ENCODE assay signal across 27 cellular contexts in genomic region chr5:171801-172331, GRCh38. TPM values are rescaled to one million over a fixed set of nuclear protein-coding genes. Genes with fewer than 3 reads are reported as not detected.
DNase-seq lines count a peak whose midpoint lies in the region; ATAC-seq, FAIRE-seq and TF ChIP-seq lines count a peak whose summit lies in the region.
"Had no signal": no experiment of that assay in that cellular context is flagged by ENCODE, and none has a peak within 500 bp of the region (broad histone marks: within the 10 kb centered on the region; RNA-seq: fewer than 3 reads in every experiment).

No MANE protein-coding gene starts in this region.

- no peaks in the 10 kb centered on the region for H3K79me1 ChIP-seq in mesendoderm (ENCODE audit: low read length)

- H3K23ac ChIP-seq in mesendoderm (ENCODE audit: low read length) = no peak overlapping the region

- DNase-seq in right lobe of liver (peak in 2 of 3 donors; percentile 43 to 48), HepG2 (ENCODE audit: low spot score) (no peak), adrenal gland (peak in 4 of 7 donors; percentile 7 to 46 (median 16)), posterior vena cava (ENCODE audit: low spot score) (peak; percentile 81), amniotic stem cell (lab: John Stamatoyannopoulos, UW) (no peak), mesendoderm (no peak), hepatocyte (ENCODE audit: low spot score) (no peak)
- DNase-seq: activated naive CD4-positive, alpha-beta T cell; activated T-cell treated with anti-CD3 and anti-CD28 coated beads, Interleukin-2, amount 50 U/mL, for 24 hours; gastrocnemius medialis; hippocampal formation; NCI-H1417 treated with DMSO at 0.1 percent for 48 hours; NCI-H2081; NCI-H2227 treated with DMSO at 0.1 percent for 48 hours; nephron progenitor cell; NK-92 treated with Interleukin-12 subunit alpha and Interleukin-12 subunit beta, amount 100 ng/mL, for 24 hours; PC-3; stimulated activated CD4-positive, alpha-beta T cell treated with anti-CD3 and anti-CD28 coated beads, Interleukin-2, amount 100 ng/mL, for 48 hours; T-helper 2 cell; thyroid gland had no signal

- no peak for FAIRE-seq in HepG2 (lab: Jason Lieb, UNC)
- FAIRE-seq: pancreas had no signal

- H3K9me2 ChIP-seq in hepatocyte (replicated peaks; ENCODE audit: insufficient read depth) = no peaks in the 10 kb centered on the region

- POLR2A ChIA-PET in HepG2 (lab: Yijun Ruan, JAX) = no interaction called here

- no peak overlapping the region for H2BK5ac ChIP-seq in mesendoderm (ENCODE audit: low read length)

- TF ChIP-seq POLR2A in right lobe of liver (IDR thresholded peaks at IDR 0.05) (no peak), HepG2 (IDR thresholded peaks at IDR 0.05; ENCODE audit: insufficient read depth in 1 of 2, low read depth in 2 of 2, low read length in 2 of 2) (no peak), adrenal gland (IDR thresholded peaks at IDR 0.05) (no peak)

- H3K4me2 ChIP-seq in HepG2 (ENCODE audit: low read depth, low read length) (no peak overlapping the region), mesendoderm (ENCODE audit: low read length) (no peak overlapping the region), hepatocyte (no peak overlapping the region)

- BruUV-seq in HepG2 (replicated peaks; lab: Mats Ljungman, UMichigan) = no TSS peak

- H3K9ac ChIP-seq in HepG2 (ENCODE audit: insufficient read depth, low read depth, low read length) = no peak overlapping the region
- H3K9ac ChIP-seq in mesendoderm (ENCODE audit: low read length) = no peak overlapping the region

- H3K79me2 ChIP-seq in HepG2 (ENCODE audit: insufficient read depth, low read length) (no peaks in the 10 kb centered on the region), mesendoderm (ENCODE audit: control insufficient read depth, insufficient read depth, low read length) (no peaks in the 10 kb centered on the region), hepatocyte (no peaks in the 10 kb centered on the region)

- no peak overlapping the region for H4K8ac ChIP-seq in mesendoderm (ENCODE audit: low read depth, low read length)

- TF ChIP-seq CTCF in right lobe of liver (IDR thresholded peaks at IDR 0.05) (no peak), HepG2 (CRISPR knock-in tag; IDR thresholded peaks at IDR 0.05) (no peak), adrenal gland (IDR thresholded peaks at IDR 0.05) (no peak), hepatocyte (IDR thresholded peaks at IDR 0.05; ENCODE audit: poor library complexity) (no peak)

- WGBS in right lobe of liver (ENCODE audit: insufficient coverage, low coverage, low lambda C conversion rate, missing lambda C conversion rate) = 0% methylated on average over 1 of the region's 23 CpGs
- WGBS in HepG2 (ENCODE audit: low lambda C conversion rate) = 75% methylated on average over 15 of the region's 23 CpGs
- 81 to 91% (median 87%) methylated on average over 14 to 23 of the region's 23 CpGs for WGBS in adrenal gland, 4 donors
- no CpG with 5 or more reads among the region's 23 CpGs for WGBS in mesendoderm (ENCODE audit: extremely low coverage, insufficient coverage, low lambda C conversion rate)
- 96% methylated on average over 17 of the region's 23 CpGs for WGBS in hepatocyte (ENCODE audit: low lambda C conversion rate, missing lambda C conversion rate)

- no peaks in the 10 kb centered on the region for H4K20me1 ChIP-seq in HepG2 (ENCODE audit: insufficient read depth, low read length)
- H4K20me1 ChIP-seq in hepatocyte (ENCODE audit: insufficient read depth, poor library complexity, severe bottlenecking) = no peaks in the 10 kb centered on the region

- in situ Hi-C loops in HepG2 (cut with HindIII; ENCODE audit: extremely low pct_ligation_motif_present, low pct_unique_long_range_greater_than_20kb) = no loop called here

- H2AK5ac ChIP-seq in mesendoderm (ENCODE audit: low read length) = no peak overlapping the region

- H3K9me3 ChIP-seq in right lobe of liver = no peaks in the 10 kb centered on the region
- no peaks in the 10 kb centered on the region for H3K9me3 ChIP-seq in HepG2 (ENCODE audit: low read length)
- no peaks in the 10 kb centered on the region for H3K9me3 ChIP-seq in adrenal gland (replicated peaks in 1 of 3)
- H3K9me3 ChIP-seq in hepatocyte (ENCODE audit: low read depth) = no peaks in the 10 kb centered on the region
- H3K9me3 ChIP-seq: Caco-2, gastrocnemius medialis, pancreas, right atrium auricular region, thyroid gland had no signal

- intact Hi-C loops in right lobe of liver (cut with DNase I) = no loop called here
- intact Hi-C loops in HepG2 (cut with micrococcal nuclease; ENCODE audit: unreplicated experiment) = no loop called here
- intact Hi-C loops in adrenal gland (cut with DNase I) = no loop called here
- intact Hi-C loops in posterior vena cava (cut with DNase I) = no loop called here

- ATAC-seq in right lobe of liver (no peak), HepG2 (no peak)
- ATAC-seq: gastrocnemius medialis, HCT116, pancreas, PC-3 had no signal

- H2AFZ ChIP-seq in HepG2 (ENCODE audit: low read length) (no peak overlapping the region), hepatocyte (no peak overlapping the region)

- no peaks in the 10 kb centered on the region for H3K27me3 ChIP-seq in right lobe of liver
- peaks cover 3 to 53% of the 10 kb centered on the region in 2 experiments for H3K27me3 ChIP-seq in HepG2 (ENCODE audit: control insufficient read depth in 1 of 2, insufficient read depth in 2 of 2, low read length in 2 of 2)
- no peaks in the 10 kb centered on the region for H3K27me3 ChIP-seq in adrenal gland
- no peaks in the 10 kb centered on the region for H3K27me3 ChIP-seq in mesendoderm (ENCODE audit: insufficient read depth, low read length, poor library complexity)
- H3K27me3 ChIP-seq in hepatocyte = no peaks in the 10 kb centered on the region
- H3K27me3 ChIP-seq: gastrocnemius medialis, pancreas, right atrium auricular region, thyroid gland had no signal

- no peak overlapping the region for H2BK15ac ChIP-seq in mesendoderm (replicated peaks; ENCODE audit: low read depth)

- H3K36me3 ChIP-seq in right lobe of liver = no peaks in the 10 kb centered on the region
- H3K36me3 ChIP-seq in HepG2 (replicated peaks in 1 of 2; ENCODE audit: control insufficient read depth in 1 of 2, insufficient read depth in 2 of 2, low read length in 2 of 2) = no peaks in the 10 kb centered on the region
- no peaks in the 10 kb centered on the region for H3K36me3 ChIP-seq in adrenal gland (replicated peaks in 1 of 2)
- peaks cover 8% of the 10 kb centered on the region for H3K36me3 ChIP-seq in mesendoderm (ENCODE audit: control insufficient read depth, insufficient read depth, low read length)
- no peaks in the 10 kb centered on the region for H3K36me3 ChIP-seq in hepatocyte (replicated peaks; ENCODE audit: insufficient read depth, low read depth)
- H3K36me3 ChIP-seq: gastrocnemius medialis, pancreas, right atrium auricular region, thyroid gland had no signal

- TF ChIP-seq EP300 in HepG2 (IDR thresholded peaks at IDR 0.05; ENCODE audit: low read depth in 2 of 2, low read length in 2 of 2) (no peak), HepG2 (CRISPR knock-in tag; IDR thresholded peaks at IDR 0.05; ENCODE audit: borderline replicate concordance) (no peak)

- no peaks in the 10 kb centered on the region for H3K4me1 ChIP-seq in right lobe of liver
- no peaks in the 10 kb centered on the region for H3K4me1 ChIP-seq in HepG2 (ENCODE audit: insufficient read depth, low read length)
- H3K4me1 ChIP-seq in adrenal gland (replicated peaks in 1 of 2) = no peaks in the 10 kb centered on the region
- H3K4me1 ChIP-seq in mesendoderm (ENCODE audit: control insufficient read depth, low read depth, low read length) = no peaks in the 10 kb centered on the region
- H3K4me1 ChIP-seq in hepatocyte (ENCODE audit: insufficient read depth) = no peaks in the 10 kb centered on the region
- H3K4me1 ChIP-seq: gastrocnemius medialis, pancreas had no signal

- no peak overlapping the region for H2BK120ac ChIP-seq in mesendoderm (ENCODE audit: low read depth, low read length)

- H4K5ac ChIP-seq in mesendoderm (ENCODE audit: low read length) = no peak overlapping the region

- no peak for TF ChIP-seq RAD21 in HepG2 (CRISPR knock-in tag; IDR thresholded peaks at IDR 0.05)

- H3K4me3 ChIP-seq in right lobe of liver (no peak overlapping the region), HepG2 (replicated peaks in 1 of 3; ENCODE audit: insufficient read depth in 1 of 3, low read depth in 2 of 3, low read length in 3 of 3) (no peak overlapping the region), adrenal gland (no peak overlapping the region), mesendoderm (ENCODE audit: low read length) (no peak overlapping the region), hepatocyte (no peak overlapping the region)
- H3K4me3 ChIP-seq: gastrocnemius medialis, pancreas, right atrium auricular region, thyroid gland had no signal

- H3K27ac ChIP-seq in right lobe of liver (no peak overlapping the region), HepG2 (ENCODE audit: extremely low read length, insufficient read depth, low read length) (no peak overlapping the region), adrenal gland (no peak overlapping the region), mesendoderm (ENCODE audit: low read depth, low read length) (no peak overlapping the region), hepatocyte (no peak overlapping the region)
- H3K27ac ChIP-seq: C4-2B, gastrocnemius medialis, pancreas, right atrium auricular region, thyroid gland had no signal

- H3K56ac ChIP-seq in mesendoderm (ENCODE audit: low read length) = no peak overlapping the region

- CTCF ChIA-PET in HepG2 (lab: Yijun Ruan, JAX; ENCODE audit: low intra/inter-chr PET ratio, low total read pairs) = no interaction called here

- no peak overlapping the region for H3K18ac ChIP-seq in mesendoderm (ENCODE audit: low read length)

- H3K4ac ChIP-seq in mesendoderm (ENCODE audit: low read depth, low read length) = no peak overlapping the region

RNA-seq across cellular contexts. Expression of gene LRRC14B, which starts 19.4 kb away (rescaled TPM):
- total RNA-seq in right lobe of liver = not detected
- not detected in 2 replicates for total RNA-seq in HepG2 (2016; rRNA removed; fragmentation: Illumina TruSeq; extraction: Trizol)
- total RNA-seq in HepG2 (2016; cell fraction: cytosol; rRNA removed; fragmentation: Illumina TruSeq; extraction: Trizol; ENCODE audit: low read depth) = not detected in 2 replicates
- not detected in 2 replicates for total RNA-seq in HepG2 (2016; cell fraction: insoluble cytoplasmic fraction; rRNA removed; fragmentation: Illumina TruSeq; extraction: Trizol)
- not detected in 2 replicates for total RNA-seq in HepG2 (2016; cell fraction: membrane; rRNA removed; fragmentation: Illumina TruSeq; extraction: Trizol)
- not detected in 2 replicates for total RNA-seq in HepG2 (2016; cell fraction: nucleus; rRNA removed; fragmentation: Illumina TruSeq; extraction: Trizol)
- polyA plus RNA-seq in HepG2 (2011; rRNA removed) = not detected in 2 replicates
- not detected in 2 replicates for polyA plus RNA-seq in HepG2 (2011; cell fraction: cytosol; rRNA removed)
- not detected in 2 replicates for polyA plus RNA-seq in HepG2 (2011; cell fraction: nucleus; rRNA removed)
- not detected in 2 replicates for polyA plus RNA-seq in HepG2 (2012)
- not detected in 2 replicates for polyA plus RNA-seq in HepG2 (2016; cell fraction: cytosol; fragmentation: Illumina TruSeq; extraction: Trizol; ENCODE audit: low read depth)
- polyA plus RNA-seq in HepG2 (2016; cell fraction: insoluble cytoplasmic fraction; fragmentation: Illumina TruSeq; extraction: Trizol; ENCODE audit: low read depth) = not detected in 2 replicates
- polyA plus RNA-seq in HepG2 (2016; cell fraction: membrane; fragmentation: Illumina TruSeq; extraction: Trizol; ENCODE audit: low read depth) = not detected in 2 replicates
- polyA plus RNA-seq in HepG2 (2016; cell fraction: nucleus; fragmentation: Illumina TruSeq; extraction: Trizol; ENCODE audit: insufficient read depth, low read depth) = not detected in 2 replicates
- 0.14 TPM in 1 of 2 replicates, not detected in the other for polyA minus RNA-seq in HepG2 (2011; rRNA and poly(A)+ RNA removed; ENCODE audit: low replicate concordance)
- polyA minus RNA-seq in HepG2 (2011; cell fraction: cytosol; rRNA and poly(A)+ RNA removed) = not detected in 2 replicates
- not detected in 2 replicates for polyA minus RNA-seq in HepG2 (2011; cell fraction: nucleus; rRNA and poly(A)+ RNA removed)
- not detected for total RNA-seq in adrenal gland
- polyA plus RNA-seq in adrenal gland = not detected
- not detected for total RNA-seq in posterior vena cava
- not detected for polyA plus RNA-seq in mesendoderm (2013, experiment 1 of 2)
- not detected for polyA plus RNA-seq in mesendoderm (2013, experiment 2 of 2)
- total RNA-seq in hepatocyte = not detected in 2 replicates
- 0.18 TPM in 1 of 2 replicates, not detected in the other for polyA plus RNA-seq in hepatocyte
- total RNA-seq: Caco-2, fibroblast of lung, G401, pancreas, PC-3, thyroid gland had no signal
- polyA plus RNA-seq: fibroblast of lung, pancreas had no signal

RNA-seq across cellular contexts. Expression of gene CCDC127, which starts 46.1 kb away (rescaled TPM):
- total RNA-seq in right lobe of liver = 1 to 10 TPM; 1.2 to 3.6 (median 2.2) TPM
- total RNA-seq in HepG2 (2016; rRNA removed; fragmentation: Illumina TruSeq; extraction: Trizol) = 2.8 and 4.3 TPM in 2 replicates
- total RNA-seq in HepG2 (2016; cell fraction: cytosol; rRNA removed; fragmentation: Illumina TruSeq; extraction: Trizol; ENCODE audit: low read depth) = 1.0 and 1.3 TPM in 2 replicates
- 2.2 and 4.2 TPM in 2 replicates for total RNA-seq in HepG2 (2016; cell fraction: insoluble cytoplasmic fraction; rRNA removed; fragmentation: Illumina TruSeq; extraction: Trizol)
- total RNA-seq in HepG2 (2016; cell fraction: membrane; rRNA removed; fragmentation: Illumina TruSeq; extraction: Trizol) = 1.4 and 2.0 TPM in 2 replicates
- total RNA-seq in HepG2 (2016; cell fraction: nucleus; rRNA removed; fragmentation: Illumina TruSeq; extraction: Trizol) = 3.4 and 4.3 TPM in 2 replicates
- 2.9 and 3.7 TPM in 2 replicates for polyA plus RNA-seq in HepG2 (2011; rRNA removed)
- 2.6 and 3.2 TPM in 2 replicates for polyA plus RNA-seq in HepG2 (2011; cell fraction: cytosol; rRNA removed)
- 4.9 and 6.4 TPM in 2 replicates for polyA plus RNA-seq in HepG2 (2011; cell fraction: nucleus; rRNA removed)
- polyA plus RNA-seq in HepG2 (2012) = 5.0 and 5.2 TPM in 2 replicates
- 0.50 and 0.51 TPM in 2 replicates for polyA plus RNA-seq in HepG2 (2016; cell fraction: cytosol; fragmentation: Illumina TruSeq; extraction: Trizol; ENCODE audit: low read depth)
- polyA plus RNA-seq in HepG2 (2016; cell fraction: insoluble cytoplasmic fraction; fragmentation: Illumina TruSeq; extraction: Trizol; ENCODE audit: low read depth) = 1.8 and 2.3 TPM in 2 replicates
- polyA plus RNA-seq in HepG2 (2016; cell fraction: membrane; fragmentation: Illumina TruSeq; extraction: Trizol; ENCODE audit: low read depth) = 0.66 and 0.68 TPM in 2 replicates
- 8.7 and 9.9 TPM in 2 replicates for polyA plus RNA-seq in HepG2 (2016; cell fraction: nucleus; fragmentation: Illumina TruSeq; extraction: Trizol; ENCODE audit: insufficient read depth, low read depth)
- polyA minus RNA-seq in HepG2 (2011; rRNA and poly(A)+ RNA removed; ENCODE audit: low replicate concordance) = 2.8 and 7.8 TPM in 2 replicates
- 2.0 TPM in 2 replicates for polyA minus RNA-seq in HepG2 (2011; cell fraction: cytosol; rRNA and poly(A)+ RNA removed)
- 6.7 and 8.1 TPM in 2 replicates for polyA minus RNA-seq in HepG2 (2011; cell fraction: nucleus; rRNA and poly(A)+ RNA removed)
- total RNA-seq in adrenal gland = 1 to 10 TPM; 4.6 to 9.7 (median 6.7) TPM
- polyA plus RNA-seq in adrenal gland = 1 to 10 TPM; 3.0 to 6.1 (median 3.1) TPM
- total RNA-seq in posterior vena cava = 1 to 10 TPM; 5.8 to 6.9 TPM
- 2.7 TPM for polyA plus RNA-seq in mesendoderm (2013, experiment 1 of 2)
- polyA plus RNA-seq in mesendoderm (2013, experiment 2 of 2) = 2.9 TPM
- total RNA-seq in hepatocyte = 4.6 and 4.8 TPM in 2 replicates
- polyA plus RNA-seq in hepatocyte = 11.4 and 13.7 TPM in 2 replicates

RNA-seq across cellular contexts. Expression of gene SDHA, which starts 46.3 kb away (rescaled TPM):
- 100 to 1,000 TPM; 165 to 223 (median 188) TPM for total RNA-seq in right lobe of liver
- 192 and 240 TPM in 2 replicates for total RNA-seq in HepG2 (2016; rRNA removed; fragmentation: Illumina TruSeq; extraction: Trizol)
- total RNA-seq in HepG2 (2016; cell fraction: cytosol; rRNA removed; fragmentation: Illumina TruSeq; extraction: Trizol; ENCODE audit: low read depth) = 42.0 and 46.9 TPM in 2 replicates
- total RNA-seq in HepG2 (2016; cell fraction: insoluble cytoplasmic fraction; rRNA removed; fragmentation: Illumina TruSeq; extraction: Trizol) = 168 and 247 TPM in 2 replicates
- total RNA-seq in HepG2 (2016; cell fraction: membrane; rRNA removed; fragmentation: Illumina TruSeq; extraction: Trizol) = 52.9 and 56.5 TPM in 2 replicates
- total RNA-seq in HepG2 (2016; cell fraction: nucleus; rRNA removed; fragmentation: Illumina TruSeq; extraction: Trizol) = 141 and 179 TPM in 2 replicates
- 156 and 185 TPM in 2 replicates for polyA plus RNA-seq in HepG2 (2011; rRNA removed)
- polyA plus RNA-seq in HepG2 (2011; cell fraction: cytosol; rRNA removed) = 110 and 117 TPM in 2 replicates
- 108 and 110 TPM in 2 replicates for polyA plus RNA-seq in HepG2 (2011; cell fraction: nucleus; rRNA removed)
- 146 and 185 TPM in 2 replicates for polyA plus RNA-seq in HepG2 (2012)
- polyA plus RNA-seq in HepG2 (2016; cell fraction: cytosol; fragmentation: Illumina TruSeq; extraction: Trizol; ENCODE audit: low read depth) = 12.6 and 16.7 TPM in 2 replicates
- 131 and 149 TPM in 2 replicates for polyA plus RNA-seq in HepG2 (2016; cell fraction: insoluble cytoplasmic fraction; fragmentation: Illumina TruSeq; extraction: Trizol; ENCODE audit: low read depth)
- polyA plus RNA-seq in HepG2 (2016; cell fraction: membrane; fragmentation: Illumina TruSeq; extraction: Trizol; ENCODE audit: low read depth) = 23.0 and 24.9 TPM in 2 replicates
- polyA plus RNA-seq in HepG2 (2016; cell fraction: nucleus; fragmentation: Illumina TruSeq; extraction: Trizol; ENCODE audit: insufficient read depth, low read depth) = 181 and 200 TPM in 2 replicates
- polyA minus RNA-seq in HepG2 (2011; rRNA and poly(A)+ RNA removed; ENCODE audit: low replicate concordance) = 514 and 684 TPM in 2 replicates
- polyA minus RNA-seq in HepG2 (2011; cell fraction: cytosol; rRNA and poly(A)+ RNA removed) = 123 and 151 TPM in 2 replicates
- 128 and 143 TPM in 2 replicates for polyA minus RNA-seq in HepG2 (2011; cell fraction: nucleus; rRNA and poly(A)+ RNA removed)
- 100 to 1,000 TPM; 167 to 296 (median 215) TPM for total RNA-seq in adrenal gland
- polyA plus RNA-seq in adrenal gland = 100 to 1,000 TPM; 116 to 203 (median 182) TPM
- total RNA-seq in posterior vena cava = 10 to 100 TPM; 75.2 to 80.7 TPM
- 51.9 TPM for polyA plus RNA-seq in mesendoderm (2013, experiment 1 of 2)
- polyA plus RNA-seq in mesendoderm (2013, experiment 2 of 2) = 52.5 TPM
- 91.2 and 102 TPM in 2 replicates for total RNA-seq in hepatocyte
- polyA plus RNA-seq in hepatocyte = 140 and 159 TPM in 2 replicates

Comparison
In these comparisons a context has a peak if more than half of its experiments do, and no peak if none do; other contexts are left out.
1. DNase-seq: peak in right lobe of liver (2 of 3), adrenal gland (4 of 7) and posterior vena cava (single experiment); none in HepG2 (single experiment), amniotic stem cell (single experiment), mesendoderm (single experiment) and hepatocyte (single experiment).